In genomic region chr2:23745726-23746105, GRCh38 we compare ENCODE assay signal across 11 cellular contexts.
A peak's percentile ranks its signal among the peaks of the same experiment; 100 is the strongest.
DNase-seq lines count a peak whose midpoint lies in the region; ATAC-seq lines count a peak whose summit lies in the region.
"Had no signal": no experiment of that assay in that cellular context is flagged by ENCODE, and none has a peak within 500 bp of the region (broad histone marks: within the 10 kb centered on the region; RNA-seq: fewer than 3 reads in every experiment).

No MANE protein-coding gene starts in this region.

- H3K36me3 ChIP-seq in skeletal muscle satellite cell (ENCODE audit: insufficient read depth, low read length): peaks cover 3% of the 10 kb centered on the region

- no peak overlapping the region for H3K9ac ChIP-seq in skeletal muscle satellite cell (ENCODE audit: low read depth, low read length)

- H3K4me3 ChIP-seq in skeletal muscle satellite cell (ENCODE audit: low read length): no peak overlapping the region
- H3K4me3 ChIP-seq: lung had no signal

- DNase-seq in LHCN-M2 (ENCODE audit: low read depth): peak; percentile 97
- no peak for DNase-seq in cerebellum (ENCODE audit: low spot score)
- DNase-seq in CD1c-positive myeloid dendritic cell (ENCODE audit: extremely low spot score): no peak
- DNase-seq: NCI-H510A treated with DMSO at 0.1 percent for 48 hours; stimulated activated naive B cell treated with anti-CD40 and anti-IgM and Interleukin-4, amounts not matched to agents 10 μg/mL and 1 μg/mL and 100 μg/mL, for 72 hours had no signal

- H3K4me1 ChIP-seq in skeletal muscle satellite cell (ENCODE audit: control insufficient read depth, insufficient read depth, low read length): peaks cover 15% of the 10 kb centered on the region

- H3K4me2 ChIP-seq in skeletal muscle satellite cell (ENCODE audit: low read length): peak overlapping the region; percentile 0

- H3K9me3 ChIP-seq in skeletal muscle satellite cell (replicated peaks; ENCODE audit: low read length): no peaks in the 10 kb centered on the region

- ATAC-seq in GM19351 (IDR thresholded peaks at IDR 0.05; ENCODE audit: unreplicated experiment): peak; percentile 55
- ATAC-seq in esophagus mucosa: peak; percentile 63
- no peak for ATAC-seq in GM21723 (IDR thresholded peaks at IDR 0.05; ENCODE audit: unreplicated experiment)
- ATAC-seq in HG03565 (IDR thresholded peaks at IDR 0.05; ENCODE audit: unreplicated experiment): no peak

- no peaks in the 10 kb centered on the region for H3K27me3 ChIP-seq in skeletal muscle satellite cell (ENCODE audit: control insufficient read depth, insufficient read depth, low read length)

Comparison
In these comparisons a context has a peak if more than half of its experiments do, and no peak if none do; other contexts are left out.
1. ATAC-seq: peak in GM19351 (single experiment) and esophagus mucosa (single experiment); none in GM21723 (single experiment) and HG03565 (single experiment).